ENCODE assay signal across 1 cellular context in the genomic region with DNA sequence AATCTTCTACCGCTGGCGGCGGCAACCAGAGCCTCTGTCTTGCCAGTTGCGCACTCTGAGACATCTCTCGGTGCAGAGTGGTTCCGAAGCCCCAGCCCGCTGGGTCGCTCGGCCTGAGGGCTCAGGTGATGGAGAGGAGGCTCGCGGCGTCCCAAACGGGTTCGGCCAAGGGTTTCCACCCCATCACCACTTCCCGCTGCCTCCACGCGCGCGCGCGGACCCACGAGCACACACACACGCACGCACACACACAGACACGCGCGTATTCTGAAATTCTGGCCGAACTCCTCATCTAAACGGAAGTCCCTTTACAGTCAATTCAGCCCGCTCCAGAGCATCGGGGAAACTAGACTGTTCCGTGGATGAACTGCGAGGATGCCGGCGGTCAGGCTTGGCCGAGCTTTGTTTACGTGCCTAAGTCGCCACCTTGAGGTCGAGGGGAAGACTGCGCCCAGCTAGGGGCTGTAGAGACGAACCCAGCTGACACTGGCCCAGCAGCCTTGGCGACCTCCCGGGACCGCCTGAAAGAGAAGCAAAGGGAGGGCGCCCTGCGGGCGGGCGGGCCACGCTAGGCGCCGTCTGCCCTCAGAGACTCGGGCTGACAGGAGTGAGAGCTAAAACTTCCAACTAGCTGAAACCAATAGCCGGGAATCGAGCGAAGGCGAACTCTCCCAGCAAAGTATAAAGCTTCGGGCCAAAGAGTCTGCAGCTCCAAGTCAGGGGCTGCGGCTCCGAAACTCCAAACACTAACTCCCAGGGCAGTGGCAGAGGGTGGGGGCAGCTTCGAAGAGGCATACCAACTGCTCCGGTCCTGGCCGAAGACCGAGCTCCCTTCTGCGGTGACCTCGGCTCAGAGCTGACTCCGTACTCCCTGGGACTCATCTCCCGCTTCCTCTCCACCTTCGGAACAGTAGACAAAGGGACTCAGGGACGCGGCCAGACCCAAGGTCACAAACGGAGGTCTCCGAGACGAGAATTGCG.
TF ChIP-seq lines count a peak whose summit lies in the region.

No MANE protein-coding gene starts in this region.

TF ChIP-seq in HepG2, 621 proteins besides CTCF, POLR2A, EP300 and RAD21 (continued from another document):
- TF ChIP-seq, protein P1, sequence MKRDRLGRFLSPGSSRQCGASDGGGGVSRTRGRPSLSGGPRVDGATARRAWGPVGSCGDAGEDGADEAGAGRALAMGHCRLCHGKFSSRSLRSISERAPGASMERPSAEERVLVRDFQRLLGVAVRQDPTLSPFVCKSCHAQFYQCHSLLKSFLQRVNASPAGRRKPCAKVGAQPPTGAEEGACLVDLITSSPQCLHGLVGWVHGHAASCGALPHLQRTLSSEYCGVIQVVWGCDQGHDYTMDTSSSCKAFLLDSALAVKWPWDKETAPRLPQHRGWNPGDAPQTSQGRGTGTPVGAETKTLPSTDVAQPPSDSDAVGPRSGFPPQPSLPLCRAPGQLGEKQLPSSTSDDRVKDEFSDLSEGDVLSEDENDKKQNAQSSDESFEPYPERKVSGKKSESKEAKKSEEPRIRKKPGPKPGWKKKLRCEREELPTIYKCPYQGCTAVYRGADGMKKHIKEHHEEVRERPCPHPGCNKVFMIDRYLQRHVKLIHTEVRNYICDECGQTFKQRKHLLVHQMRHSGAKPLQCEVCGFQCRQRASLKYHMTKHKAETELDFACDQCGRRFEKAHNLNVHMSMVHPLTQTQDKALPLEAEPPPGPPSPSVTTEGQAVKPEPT (CRISPR knock-in tag; IDR thresholded peaks at IDR 0.05; ENCODE audit: low read depth): 0 out of 2 replicates have a peak, but pooled peaks have one; percentile 50
- TF ChIP-seq FOXA1 (IDR thresholded peaks at IDR 0.05) (no peak), FOXA1 (CRISPR knock-in tag; IDR thresholded peaks at IDR 0.05) (peak; percentile 62; the same call in 1 of the 2 replicates), RORA (CRISPR knock-in tag; IDR thresholded peaks at IDR 0.05) (no peak), MEIS1 (CRISPR knock-in tag; IDR thresholded peaks at IDR 0.05; ENCODE audit: borderline replicate concordance) (peak; percentile 27; the same call in 1 of the 2 replicates), NFYC (CRISPR knock-in tag; IDR thresholded peaks at IDR 0.05) (no peak), ZNF44 (CRISPR knock-in tag; IDR thresholded peaks at IDR 0.05) (no peak), GATAD1 (CRISPR knock-in tag; IDR thresholded peaks at IDR 0.05) (0 out of 2 replicates have a peak, but pooled peaks have one; percentile 28), MEF2D (CRISPR knock-in tag; IDR thresholded peaks at IDR 0.05) (no peak), SRY (CRISPR knock-in tag; IDR thresholded peaks at IDR 0.05) (no peak), HOXA3 (CRISPR knock-in tag; IDR thresholded peaks at IDR 0.05) (0 out of 2 replicates have a peak, but pooled peaks have one; percentile 49), ZNF605 (CRISPR knock-in tag; IDR thresholded peaks at IDR 0.05) (peak; percentile 47; the same call in 1 of the 2 replicates), KDM3A (CRISPR knock-in tag; IDR thresholded peaks at IDR 0.05; ENCODE audit: low read depth) (peak; percentile 61; the same call in 1 of the 2 replicates), ZNF562 (CRISPR knock-in tag; IDR thresholded peaks at IDR 0.05; ENCODE audit: borderline replicate concordance) (no peak), ZNF564 (CRISPR knock-in tag; IDR thresholded peaks at IDR 0.05) (no peak), RBM22 (optimal IDR thresholded peaks at IDR 0.05; ENCODE audit: low read length) (no peak), ZNF615 (CRISPR knock-in tag; IDR thresholded peaks at IDR 0.05; ENCODE audit: borderline replicate concordance) (no peak), PRMT3 (CRISPR knock-in tag; IDR thresholded peaks at IDR 0.05; ENCODE audit: borderline replicate concordance, low read depth) (no peak), ZNF33B (CRISPR knock-in tag; IDR thresholded peaks at IDR 0.05) (0 out of 2 replicates have a peak, but pooled peaks have one; percentile 32), ZNF549 (CRISPR knock-in tag; IDR thresholded peaks at IDR 0.05) (no peak), RARA (CRISPR knock-in tag; IDR thresholded peaks at IDR 0.05) (no peak), SIN3A (IDR thresholded peaks at IDR 0.05; ENCODE audit: borderline replicate concordance, low read depth, low read length) (no peak), KLF15 (CRISPR knock-in tag; IDR thresholded peaks at IDR 0.05; ENCODE audit: borderline replicate concordance) (no peak), PHF20 (CRISPR knock-in tag; IDR thresholded peaks at IDR 0.05) (no peak), SUZ12 (IDR thresholded peaks at IDR 0.05; ENCODE audit: low read depth, low read length) (peak; percentile 13; the same call in 1 of the 2 replicates), ZNF557 (CRISPR knock-in tag; IDR thresholded peaks at IDR 0.05) (no peak), ARNT2 (CRISPR knock-in tag; IDR thresholded peaks at IDR 0.05; ENCODE audit: low read depth) (0 out of 2 replicates have a peak, but pooled peaks have one; percentile 26), ZNF496 (CRISPR knock-in tag; IDR thresholded peaks at IDR 0.05; ENCODE audit: insufficient replicate concordance) (no peak), MBD4 (IDR thresholded peaks at IDR 0.05; ENCODE audit: borderline replicate concordance, low read length) (no peak), PHF8 (CRISPR knock-in tag; IDR thresholded peaks at IDR 0.05) (0 out of 2 replicates have a peak, but pooled peaks have one; percentile 31), GZF1 (CRISPR knock-in tag; IDR thresholded peaks at IDR 0.05) (no peak), ZNF788 (CRISPR knock-in tag; IDR thresholded peaks at IDR 0.05; ENCODE audit: borderline replicate concordance) (peak; percentile 37; the same call in 1 of the 2 replicates), NCOA2 (CRISPR knock-in tag; IDR thresholded peaks at IDR 0.05) (0 out of 2 replicates have a peak, but pooled peaks have one; percentile 2), ZFY (CRISPR knock-in tag; IDR thresholded peaks at IDR 0.05) (peak; percentile 32; the same call in 1 of the 2 replicates), NCOA5 (CRISPR knock-in tag; IDR thresholded peaks at IDR 0.05) (no peak)
- TF ChIP-seq, protein P2, sequence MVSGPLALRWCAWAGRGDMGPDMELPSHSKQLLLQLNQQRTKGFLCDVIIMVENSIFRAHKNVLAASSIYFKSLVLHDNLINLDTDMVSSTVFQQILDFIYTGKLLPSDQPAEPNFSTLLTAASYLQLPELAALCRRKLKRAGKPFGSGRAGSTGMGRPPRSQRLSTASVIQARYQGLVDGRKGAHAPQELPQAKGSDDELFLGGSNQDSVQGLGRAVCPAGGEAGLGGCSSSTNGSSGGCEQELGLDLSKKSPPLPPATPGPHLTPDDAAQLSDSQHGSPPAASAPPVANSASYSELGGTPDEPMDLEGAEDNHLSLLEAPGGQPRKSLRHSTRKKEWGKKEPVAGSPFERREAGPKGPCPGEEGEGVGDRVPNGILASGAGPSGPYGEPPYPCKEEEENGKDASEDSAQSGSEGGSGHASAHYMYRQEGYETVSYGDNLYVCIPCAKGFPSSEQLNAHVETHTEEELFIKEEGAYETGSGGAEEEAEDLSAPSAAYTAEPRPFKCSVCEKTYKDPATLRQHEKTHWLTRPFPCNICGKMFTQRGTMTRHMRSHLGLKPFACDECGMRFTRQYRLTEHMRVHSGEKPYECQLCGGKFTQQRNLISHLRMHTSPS (CRISPR knock-in tag; IDR thresholded peaks at IDR 0.05; ENCODE audit: low read depth): no peak
- TF ChIP-seq, protein P3, sequence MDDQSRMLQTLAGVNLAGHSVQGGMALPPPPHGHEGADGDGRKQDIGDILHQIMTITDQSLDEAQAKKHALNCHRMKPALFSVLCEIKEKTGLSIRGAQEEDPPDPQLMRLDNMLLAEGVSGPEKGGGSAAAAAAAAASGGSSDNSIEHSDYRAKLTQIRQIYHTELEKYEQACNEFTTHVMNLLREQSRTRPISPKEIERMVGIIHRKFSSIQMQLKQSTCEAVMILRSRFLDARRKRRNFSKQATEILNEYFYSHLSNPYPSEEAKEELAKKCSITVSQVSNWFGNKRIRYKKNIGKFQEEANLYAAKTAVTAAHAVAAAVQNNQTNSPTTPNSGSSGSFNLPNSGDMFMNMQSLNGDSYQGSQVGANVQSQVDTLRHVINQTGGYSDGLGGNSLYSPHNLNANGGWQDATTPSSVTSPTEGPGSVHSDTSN (CRISPR knock-in tag; IDR thresholded peaks at IDR 0.05; ENCODE audit: borderline replicate concordance): no peak
- TF ChIP-seq, protein P4, sequence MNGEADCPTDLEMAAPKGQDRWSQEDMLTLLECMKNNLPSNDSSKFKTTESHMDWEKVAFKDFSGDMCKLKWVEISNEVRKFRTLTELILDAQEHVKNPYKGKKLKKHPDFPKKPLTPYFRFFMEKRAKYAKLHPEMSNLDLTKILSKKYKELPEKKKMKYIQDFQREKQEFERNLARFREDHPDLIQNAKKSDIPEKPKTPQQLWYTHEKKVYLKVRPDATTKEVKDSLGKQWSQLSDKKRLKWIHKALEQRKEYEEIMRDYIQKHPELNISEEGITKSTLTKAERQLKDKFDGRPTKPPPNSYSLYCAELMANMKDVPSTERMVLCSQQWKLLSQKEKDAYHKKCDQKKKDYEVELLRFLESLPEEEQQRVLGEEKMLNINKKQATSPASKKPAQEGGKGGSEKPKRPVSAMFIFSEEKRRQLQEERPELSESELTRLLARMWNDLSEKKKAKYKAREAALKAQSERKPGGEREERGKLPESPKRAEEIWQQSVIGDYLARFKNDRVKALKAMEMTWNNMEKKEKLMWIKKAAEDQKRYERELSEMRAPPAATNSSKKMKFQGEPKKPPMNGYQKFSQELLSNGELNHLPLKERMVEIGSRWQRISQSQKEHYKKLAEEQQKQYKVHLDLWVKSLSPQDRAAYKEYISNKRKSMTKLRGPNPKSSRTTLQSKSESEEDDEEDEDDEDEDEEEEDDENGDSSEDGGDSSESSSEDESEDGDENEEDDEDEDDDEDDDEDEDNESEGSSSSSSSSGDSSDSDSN (CRISPR knock-in tag; IDR thresholded peaks at IDR 0.05): peak; percentile 82; the same call in 1 of the 2 replicates
- TF ChIP-seq, protein P5, sequence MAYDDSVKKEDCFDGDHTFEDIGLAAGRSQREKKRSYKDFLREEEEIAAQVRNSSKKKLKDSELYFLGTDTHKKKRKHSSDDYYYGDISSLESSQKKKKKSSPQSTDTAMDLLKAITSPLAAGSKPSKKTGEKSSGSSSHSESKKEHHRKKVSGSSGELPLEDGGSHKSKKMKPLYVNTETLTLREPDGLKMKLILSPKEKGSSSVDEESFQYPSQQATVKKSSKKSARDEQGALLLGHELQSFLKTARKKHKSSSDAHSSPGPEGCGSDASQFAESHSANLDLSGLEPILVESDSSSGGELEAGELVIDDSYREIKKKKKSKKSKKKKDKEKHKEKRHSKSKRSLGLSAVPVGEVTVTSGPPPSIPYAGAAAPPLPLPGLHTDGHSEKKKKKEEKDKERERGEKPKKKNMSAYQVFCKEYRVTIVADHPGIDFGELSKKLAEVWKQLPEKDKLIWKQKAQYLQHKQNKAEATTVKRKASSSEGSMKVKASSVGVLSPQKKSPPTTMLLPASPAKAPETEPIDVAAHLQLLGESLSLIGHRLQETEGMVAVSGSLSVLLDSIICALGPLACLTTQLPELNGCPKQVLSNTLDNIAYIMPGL (CRISPR knock-in tag; IDR thresholded peaks at IDR 0.05; ENCODE audit: borderline replicate concordance in 1 of 2, low read depth in 1 of 2): peak; percentile 65 to 74; a peak in 3 of 4 replicates
- TF ChIP-seq, protein P6, sequence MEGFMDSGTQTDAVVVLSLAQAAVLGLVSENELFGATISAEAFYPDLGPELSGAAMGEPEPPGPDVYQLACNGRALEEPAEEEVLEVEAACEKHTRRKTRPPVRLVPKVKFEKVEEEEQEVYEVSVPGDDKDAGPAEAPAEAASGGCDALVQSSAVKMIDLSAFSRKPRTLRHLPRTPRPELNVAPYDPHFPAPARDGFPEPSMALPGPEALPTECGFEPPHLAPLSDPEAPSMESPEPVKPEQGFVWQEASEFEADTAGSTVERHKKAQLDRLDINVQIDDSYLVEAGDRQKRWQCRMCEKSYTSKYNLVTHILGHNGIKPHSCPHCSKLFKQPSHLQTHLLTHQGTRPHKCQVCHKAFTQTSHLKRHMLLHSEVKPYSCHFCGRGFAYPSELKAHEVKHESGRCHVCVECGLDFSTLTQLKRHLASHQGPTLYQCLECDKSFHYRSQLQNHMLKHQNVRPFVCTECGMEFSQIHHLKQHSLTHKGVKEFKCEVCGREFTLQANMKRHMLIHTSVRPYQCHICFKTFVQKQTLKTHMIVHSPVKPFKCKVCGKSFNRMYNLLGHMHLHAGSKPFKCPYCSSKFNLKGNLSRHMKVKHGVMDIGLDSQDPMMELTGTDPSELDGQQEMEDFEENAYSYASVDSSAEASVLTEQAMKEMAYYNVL (CRISPR knock-in tag; IDR thresholded peaks at IDR 0.05; ENCODE audit: borderline replicate concordance): no peak
- TF ChIP-seq, protein P7, sequence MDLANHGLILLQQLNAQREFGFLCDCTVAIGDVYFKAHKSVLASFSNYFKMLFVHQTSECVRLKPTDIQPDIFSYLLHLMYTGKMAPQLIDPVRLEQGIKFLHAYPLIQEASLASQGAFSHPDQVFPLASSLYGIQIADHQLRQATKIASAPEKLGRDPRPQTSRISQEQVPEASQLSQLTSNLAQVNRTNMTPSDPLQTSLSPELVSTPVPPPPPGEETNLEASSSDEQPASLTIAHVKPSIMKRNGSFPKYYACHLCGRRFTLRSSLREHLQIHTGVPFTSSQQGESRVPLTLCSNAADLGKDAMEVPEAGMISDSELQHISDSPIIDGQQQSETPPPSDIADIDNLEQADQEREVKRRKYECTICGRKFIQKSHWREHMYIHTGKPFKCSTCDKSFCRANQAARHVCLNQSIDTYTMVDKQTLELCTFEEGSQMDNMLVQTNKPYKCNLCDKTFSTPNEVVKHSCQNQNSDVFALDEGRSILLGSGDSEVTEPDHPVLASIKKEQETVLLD (CRISPR knock-in tag; IDR thresholded peaks at IDR 0.05; ENCODE audit: low read depth): no peak
